Comparison of ENCODE assay signal across 8 cellular contexts in the genomic region with DNA sequence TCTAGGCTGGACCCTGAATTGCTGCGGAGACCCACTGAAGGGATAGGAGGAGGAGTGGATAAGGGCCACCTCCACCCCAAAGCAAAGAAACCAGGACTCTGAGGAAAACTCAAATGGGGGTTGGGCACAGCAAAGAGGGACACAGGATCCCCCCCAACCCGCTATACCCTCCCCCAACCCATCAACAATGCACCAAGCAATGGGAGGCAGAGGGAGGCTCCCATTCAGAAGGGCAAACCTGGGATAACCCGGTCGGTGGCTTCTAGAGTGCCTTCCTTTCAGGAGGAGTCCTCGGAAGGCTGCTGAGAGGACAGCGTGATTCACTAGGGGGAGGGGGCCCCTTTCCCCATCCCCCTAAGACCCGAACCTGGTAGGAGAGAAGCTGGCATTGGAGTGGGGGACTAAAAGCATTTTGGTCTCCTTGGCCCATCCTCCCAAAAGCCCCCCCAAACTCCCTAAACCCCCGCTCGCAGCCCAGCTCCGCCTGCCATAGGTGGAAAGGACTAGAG. TPM values are rescaled to one million over a fixed set of nuclear protein-coding genes. Genes with fewer than 3 reads are reported as not detected.
DNase-seq lines count a peak whose midpoint lies in the region; ATAC-seq and TF ChIP-seq lines count a peak whose summit lies in the region.

No MANE protein-coding gene starts in this region.

- CTCF ChIA-PET in activated CD8-positive, alpha-beta T cell treated with anti-CD3 and anti-CD28 coated beads for 36 hours (lab: Charles Lee) = interaction anchor here (0.7 to 9.6 kb wide), 6 partner anchors 13 to 114 kb away, joined by 4 to 220 read pairs (median 5); no protein-coding TSS in a partner anchor

- intact Hi-C loops in activated CD8-positive, alpha-beta T cell treated with anti-CD3 and anti-CD28 coated beads for 36 hours (cut with micrococcal nuclease) = no loop called here

- DNase-seq in NCI-H748 (lab: John Stamatoyannopoulos, UW; ENCODE audit: unreplicated experiment) (peak; percentile 16), NCI-H748 treated with DMSO at 0.1 percent for 48 hours (lab: John Stamatoyannopoulos, UW) (no peak), iPS DF 6.9 (ENCODE audit: low read depth, low spot score) (no peak)
- no peak for DNase-seq in activated CD8-positive, alpha-beta T cell treated with anti-CD3 and anti-CD28 coated beads for 36 hours
- no peak for DNase-seq in stimulated activated naive B cell treated with anti-CD40 and anti-IgM and Interleukin-4, amounts not matched to agents 10 μg/mL and 1 μg/mL and 100 μg/mL, for 72 hours
- no peak for DNase-seq in central memory CD4-positive, alpha-beta T cell

- no peak overlapping the region for H3K27ac ChIP-seq in iPS DF 6.9 (ENCODE audit: low read length)

- POLR2A ChIA-PET in activated CD8-positive, alpha-beta T cell treated with anti-CD3 and anti-CD28 coated beads for 36 hours (lab: Charles Lee) = interaction anchor here (0.5 to 11.4 kb wide), 6 partner anchors 9 to 266 kb away, joined by 3 to 245 read pairs (median 4); no protein-coding TSS in a partner anchor

- WGBS in iPS DF 6.9 (ENCODE audit: insufficient coverage, insufficient read length) = no CpG with 5 or more reads among the region's 10 CpGs

- H3K36me3 ChIP-seq in iPS DF 6.9 (ENCODE audit: control insufficient read depth, insufficient read depth, low read length) = no peaks in the 10 kb centered on the region

- H3K27me3 ChIP-seq in iPS DF 6.9 (ENCODE audit: control insufficient read depth, insufficient read depth, low read length) = no peaks in the 10 kb centered on the region

- no peaks in the 10 kb centered on the region for H3K9me3 Mint-ChIP-seq in activated CD8-positive, alpha-beta T cell treated with anti-CD3 and anti-CD28 coated beads for 36 hours
- H3K9me3 Mint-ChIP-seq in stimulated activated naive B cell treated with anti-CD40 and anti-IgM and Interleukin-4, amounts not matched to agents 10 μg/mL and 1 μg/mL and 100 μg/mL, for 72 hours = no peaks in the 10 kb centered on the region

- H3K4me1 Mint-ChIP-seq in activated CD8-positive, alpha-beta T cell treated with anti-CD3 and anti-CD28 coated beads for 36 hours (ENCODE audit: low read depth) = peaks cover 75% of the 10 kb centered on the region
- H3K4me1 Mint-ChIP-seq in stimulated activated naive B cell treated with anti-CD40 and anti-IgM and Interleukin-4, amounts not matched to agents 10 μg/mL and 1 μg/mL and 100 μg/mL, for 72 hours = peaks cover 64 to 78% of the 10 kb centered on the region in 2 donors

- H3K36me3 Mint-ChIP-seq in activated CD8-positive, alpha-beta T cell treated with anti-CD3 and anti-CD28 coated beads for 36 hours (ENCODE audit: low read depth) = peaks cover 5% of the 10 kb centered on the region
- H3K36me3 Mint-ChIP-seq in stimulated activated naive B cell treated with anti-CD40 and anti-IgM and Interleukin-4, amounts not matched to agents 10 μg/mL and 1 μg/mL and 100 μg/mL, for 72 hours = peaks cover 34 to 36% of the 10 kb centered on the region in 2 donors

- H3K27ac Mint-ChIP-seq in activated CD8-positive, alpha-beta T cell treated with anti-CD3 and anti-CD28 coated beads for 36 hours = peak overlapping the region; percentile 67
- peak overlapping the region; percentile 85 for H3K27ac Mint-ChIP-seq in stimulated activated naive B cell treated with anti-CD40 and anti-IgM and Interleukin-4, amounts not matched to agents 10 μg/mL and 1 μg/mL and 100 μg/mL, for 72 hours

- H3K4me3 Mint-ChIP-seq in activated CD8-positive, alpha-beta T cell treated with anti-CD3 and anti-CD28 coated beads for 36 hours = peak overlapping the region; percentile 79
- peak overlapping the region; percentile 98 for H3K4me3 Mint-ChIP-seq in stimulated activated naive B cell treated with anti-CD40 and anti-IgM and Interleukin-4, amounts not matched to agents 10 μg/mL and 1 μg/mL and 100 μg/mL, for 72 hours

- H3K4me3 ChIP-seq in iPS DF 6.9 (ENCODE audit: low read length) = peak overlapping the region; percentile 84; the same call in 1 of the 2 replicates

- no peaks in the 10 kb centered on the region for H3K27me3 Mint-ChIP-seq in activated CD8-positive, alpha-beta T cell treated with anti-CD3 and anti-CD28 coated beads for 36 hours
- H3K27me3 Mint-ChIP-seq in stimulated activated naive B cell treated with anti-CD40 and anti-IgM and Interleukin-4, amounts not matched to agents 10 μg/mL and 1 μg/mL and 100 μg/mL, for 72 hours = no peaks in the 10 kb centered on the region

- ATAC-seq in activated CD8-positive, alpha-beta T cell treated with anti-CD3 and anti-CD28 coated beads for 36 hours = no peak
- no peak for ATAC-seq in stimulated activated naive B cell treated with anti-CD40 and anti-IgM and Interleukin-4, amounts not matched to agents 10 μg/mL and 1 μg/mL and 100 μg/mL, for 72 hours (replicated peaks)
- ATAC-seq in HG03521 (IDR thresholded peaks at IDR 0.05; ENCODE audit: unreplicated experiment) = no peak
- no peak for ATAC-seq in HG02938 (IDR thresholded peaks at IDR 0.05; ENCODE audit: unreplicated experiment)

- no peak for TF ChIP-seq CTCF in activated CD8-positive, alpha-beta T cell treated with anti-CD3 and anti-CD28 coated beads for 36 hours (IDR thresholded peaks at IDR 0.05)

- no peaks in the 10 kb centered on the region for H3K9me3 ChIP-seq in iPS DF 6.9 (ENCODE audit: control insufficient read depth, insufficient read depth, low read length)

- peaks cover 18% of the 10 kb centered on the region for H3K4me1 ChIP-seq in iPS DF 6.9 (ENCODE audit: control insufficient read depth, insufficient read depth, low read length)

RNA-seq across cellular contexts. Expression of gene MEF2D, which starts 1.3 kb away (rescaled TPM):
- 10 to 100 TPM; 35.3 to 35.8 TPM for total RNA-seq in activated CD8-positive, alpha-beta T cell treated with anti-CD3 and anti-CD28 coated beads for 36 hours
